1 cellular context compared by ENCODE assay signal in the genomic region with DNA sequence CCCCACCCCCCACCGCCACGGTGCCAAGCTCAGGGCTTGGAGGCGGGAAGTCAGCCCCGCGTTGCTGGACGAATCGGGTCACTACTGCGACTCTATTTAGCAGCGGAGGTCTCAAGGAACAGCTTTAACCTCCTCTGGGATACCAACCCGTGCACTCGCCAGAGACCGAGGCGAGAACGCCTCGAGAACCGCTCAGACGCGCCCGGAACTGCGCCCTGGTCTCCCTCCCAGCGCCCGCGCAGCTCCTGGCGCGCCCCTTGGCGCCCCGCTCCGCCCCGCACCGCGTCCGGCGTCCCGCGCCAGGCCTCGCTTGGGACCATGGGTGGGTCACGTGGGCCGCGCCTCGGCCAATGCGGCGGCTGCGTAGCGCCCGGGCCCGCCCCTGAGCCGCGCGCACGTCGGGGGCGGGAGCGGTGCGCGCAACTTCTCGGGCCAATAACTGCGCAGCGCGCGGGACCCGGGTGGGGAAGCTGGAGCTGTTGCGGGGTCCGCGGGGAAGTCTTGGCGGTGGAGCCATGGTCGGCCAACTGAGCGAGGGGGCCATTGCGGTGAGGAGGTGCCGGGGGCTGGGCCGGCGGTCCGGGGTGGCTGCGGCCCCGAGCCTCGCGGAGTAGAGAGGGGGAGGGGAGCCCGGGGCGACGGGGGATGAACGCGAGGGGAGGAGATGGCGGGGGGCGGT.
A peak's percentile ranks its signal among the peaks of the same experiment; 100 is the strongest.
TF ChIP-seq lines count a peak whose summit lies in the region.

Gene RPA1 (plus strand): TSS at position 427 of the 679 bp plus-strand sequence. CDS start 89 bp downstream, at position 516.
A gene with protein sequence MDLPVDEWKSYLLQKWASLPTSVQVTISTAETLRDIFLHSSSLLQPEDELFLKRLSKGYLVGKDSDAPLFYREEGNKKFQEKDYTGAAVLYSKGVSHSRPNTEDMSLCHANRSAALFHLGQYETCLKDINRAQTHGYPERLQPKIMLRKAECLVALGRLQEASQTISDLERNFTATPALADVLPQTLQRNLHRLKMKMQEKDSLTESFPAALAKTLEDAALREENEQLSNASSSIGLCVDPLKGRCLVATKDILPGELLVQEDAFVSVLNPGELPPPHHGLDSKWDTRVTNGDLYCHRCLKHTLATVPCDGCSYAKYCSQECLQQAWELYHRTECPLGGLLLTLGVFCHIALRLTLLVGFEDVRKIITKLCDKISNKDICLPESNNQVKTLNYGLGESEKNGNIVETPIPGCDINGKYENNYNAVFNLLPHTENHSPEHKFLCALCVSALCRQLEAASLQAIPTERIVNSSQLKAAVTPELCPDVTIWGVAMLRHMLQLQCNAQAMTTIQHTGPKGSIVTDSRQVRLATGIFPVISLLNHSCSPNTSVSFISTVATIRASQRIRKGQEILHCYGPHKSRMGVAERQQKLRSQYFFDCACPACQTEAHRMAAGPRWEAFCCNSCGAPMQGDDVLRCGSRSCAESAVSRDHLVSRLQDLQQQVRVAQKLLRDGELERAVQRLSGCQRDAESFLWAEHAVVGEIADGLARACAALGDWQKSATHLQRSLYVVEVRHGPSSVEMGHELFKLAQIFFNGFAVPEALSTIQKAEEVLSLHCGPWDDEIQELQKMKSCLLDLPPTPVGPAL (minus strand): TSS at position 324 of the 679 bp plus-strand sequence. CDS start 1,908 bp downstream, outside the sequence.

TF ChIP-seq in K562, 482 proteins besides CTCF, POLR2A, EP300 and RAD21 (continued from another document and continues in another):
- TF ChIP-seq ATF2 (CRISPR knock-in tag; IDR thresholded peaks at IDR 0.05), result no peak
- no peak for TF ChIP-seq PHB2 (IDR thresholded peaks at IDR 0.05; ENCODE audit: low read depth)
- peak; percentile 70; the same call in 1 of the 2 replicates for TF ChIP-seq TARDBP (IDR thresholded peaks at IDR 0.05)
- TF ChIP-seq ZBTB2 (IDR thresholded peaks at IDR 0.05), result no peak
- no peak for TF ChIP-seq ATF1 (CRISPR knock-in tag; IDR thresholded peaks at IDR 0.05)
- peak; percentile 46 for TF ChIP-seq ATF1 (tag; IDR thresholded peaks at IDR 0.05)
- TF ChIP-seq ZNF347 (CRISPR knock-in tag; IDR thresholded peaks at IDR 0.05; ENCODE audit: low read depth), result no peak
- TF ChIP-seq SIN3A (IDR thresholded peaks at IDR 0.05; ENCODE audit: borderline replicate concordance in 2 of 2, control insufficient read depth in 1 of 2, low read depth in 2 of 2, low read length in 2 of 2), result 0 out of 4 replicates have a peak, but pooled peaks of 1 of the 2 experiments have one; percentile 62
- TF ChIP-seq ZNF133 (CRISPR knock-in tag; IDR thresholded peaks at IDR 0.05), result no peak
- TF ChIP-seq, protein P1, sequence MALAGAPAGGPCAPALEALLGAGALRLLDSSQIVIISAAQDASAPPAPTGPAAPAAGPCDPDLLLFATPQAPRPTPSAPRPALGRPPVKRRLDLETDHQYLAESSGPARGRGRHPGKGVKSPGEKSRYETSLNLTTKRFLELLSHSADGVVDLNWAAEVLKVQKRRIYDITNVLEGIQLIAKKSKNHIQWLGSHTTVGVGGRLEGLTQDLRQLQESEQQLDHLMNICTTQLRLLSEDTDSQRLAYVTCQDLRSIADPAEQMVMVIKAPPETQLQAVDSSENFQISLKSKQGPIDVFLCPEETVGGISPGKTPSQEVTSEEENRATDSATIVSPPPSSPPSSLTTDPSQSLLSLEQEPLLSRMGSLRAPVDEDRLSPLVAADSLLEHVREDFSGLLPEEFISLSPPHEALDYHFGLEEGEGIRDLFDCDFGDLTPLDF (CRISPR knock-in tag; IDR thresholded peaks at IDR 0.05), result no peak
- TF ChIP-seq FOXP1 (CRISPR knock-in tag; IDR thresholded peaks at IDR 0.05), result 0 out of 2 replicates have a peak, but pooled peaks have one; percentile 46
- TF ChIP-seq NCOR1 (IDR thresholded peaks at IDR 0.05), result no peak
- no peak for TF ChIP-seq SAP30 (IDR thresholded peaks at IDR 0.05; ENCODE audit: borderline replicate concordance, insufficient read depth, low read depth, low read length, poor library complexity, severe bottlenecking)
- no peak for TF ChIP-seq HNRNPUL1 (IDR thresholded peaks at IDR 0.05; ENCODE audit: low read length)
- TF ChIP-seq SMAD3 (CRISPR knock-in tag; conservative IDR thresholded peaks at IDR 0.05), result no peak
- TF ChIP-seq MXD1 (CRISPR knock-in tag; IDR thresholded peaks at IDR 0.05; ENCODE audit: borderline replicate concordance, poor library complexity, severe bottlenecking), result no peak
- TF ChIP-seq CREB1 (IDR thresholded peaks at IDR 0.05), result peak; percentile 67; the same call in 1 of the 2 replicates
- TF ChIP-seq CREB1 (CRISPR knock-in tag; IDR thresholded peaks at IDR 0.05), result no peak; the same call in 1 of the 2 replicates
- TF ChIP-seq ZNF592 (IDR thresholded peaks at IDR 0.05), result no peak
- no peak for TF ChIP-seq NR4A1 (CRISPR knock-in tag; IDR thresholded peaks at IDR 0.05)
- TF ChIP-seq NR4A1 (tag; IDR thresholded peaks at IDR 0.05), result no peak
- no peak for TF ChIP-seq STAG1 (CRISPR knock-in tag; IDR thresholded peaks at IDR 0.05; ENCODE audit: borderline replicate concordance)
- TF ChIP-seq POLR3A (IDR thresholded peaks at IDR 0.05; ENCODE audit: borderline replicate concordance, extremely low read depth, insufficient read depth, insufficient read length), result no peak
- TF ChIP-seq MED1 (CRISPR knock-in tag; IDR thresholded peaks at IDR 0.05; ENCODE audit: borderline replicate concordance), result no peak
- TF ChIP-seq PHTF2 (CRISPR knock-in tag; IDR thresholded peaks at IDR 0.05), result no peak
- no peak for TF ChIP-seq THRA (IDR thresholded peaks at IDR 0.05)
- TF ChIP-seq, protein P2, sequence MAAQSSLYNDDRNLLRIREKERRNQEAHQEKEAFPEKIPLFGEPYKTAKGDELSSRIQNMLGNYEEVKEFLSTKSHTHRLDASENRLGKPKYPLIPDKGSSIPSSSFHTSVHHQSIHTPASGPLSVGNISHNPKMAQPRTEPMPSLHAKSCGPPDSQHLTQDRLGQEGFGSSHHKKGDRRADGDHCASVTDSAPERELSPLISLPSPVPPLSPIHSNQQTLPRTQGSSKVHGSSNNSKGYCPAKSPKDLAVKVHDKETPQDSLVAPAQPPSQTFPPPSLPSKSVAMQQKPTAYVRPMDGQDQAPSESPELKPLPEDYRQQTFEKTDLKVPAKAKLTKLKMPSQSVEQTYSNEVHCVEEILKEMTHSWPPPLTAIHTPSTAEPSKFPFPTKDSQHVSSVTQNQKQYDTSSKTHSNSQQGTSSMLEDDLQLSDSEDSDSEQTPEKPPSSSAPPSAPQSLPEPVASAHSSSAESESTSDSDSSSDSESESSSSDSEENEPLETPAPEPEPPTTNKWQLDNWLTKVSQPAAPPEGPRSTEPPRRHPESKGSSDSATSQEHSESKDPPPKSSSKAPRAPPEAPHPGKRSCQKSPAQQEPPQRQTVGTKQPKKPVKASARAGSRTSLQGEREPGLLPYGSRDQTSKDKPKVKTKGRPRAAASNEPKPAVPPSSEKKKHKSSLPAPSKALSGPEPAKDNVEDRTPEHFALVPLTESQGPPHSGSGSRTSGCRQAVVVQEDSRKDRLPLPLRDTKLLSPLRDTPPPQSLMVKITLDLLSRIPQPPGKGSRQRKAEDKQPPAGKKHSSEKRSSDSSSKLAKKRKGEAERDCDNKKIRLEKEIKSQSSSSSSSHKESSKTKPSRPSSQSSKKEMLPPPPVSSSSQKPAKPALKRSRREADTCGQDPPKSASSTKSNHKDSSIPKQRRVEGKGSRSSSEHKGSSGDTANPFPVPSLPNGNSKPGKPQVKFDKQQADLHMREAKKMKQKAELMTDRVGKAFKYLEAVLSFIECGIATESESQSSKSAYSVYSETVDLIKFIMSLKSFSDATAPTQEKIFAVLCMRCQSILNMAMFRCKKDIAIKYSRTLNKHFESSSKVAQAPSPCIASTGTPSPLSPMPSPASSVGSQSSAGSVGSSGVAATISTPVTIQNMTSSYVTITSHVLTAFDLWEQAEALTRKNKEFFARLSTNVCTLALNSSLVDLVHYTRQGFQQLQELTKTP (IDR thresholded peaks at IDR 0.05; ENCODE audit: low read depth in 1 of 2, partially characterized antibody in 2 of 2), result no peak
- TF ChIP-seq, protein P3, sequence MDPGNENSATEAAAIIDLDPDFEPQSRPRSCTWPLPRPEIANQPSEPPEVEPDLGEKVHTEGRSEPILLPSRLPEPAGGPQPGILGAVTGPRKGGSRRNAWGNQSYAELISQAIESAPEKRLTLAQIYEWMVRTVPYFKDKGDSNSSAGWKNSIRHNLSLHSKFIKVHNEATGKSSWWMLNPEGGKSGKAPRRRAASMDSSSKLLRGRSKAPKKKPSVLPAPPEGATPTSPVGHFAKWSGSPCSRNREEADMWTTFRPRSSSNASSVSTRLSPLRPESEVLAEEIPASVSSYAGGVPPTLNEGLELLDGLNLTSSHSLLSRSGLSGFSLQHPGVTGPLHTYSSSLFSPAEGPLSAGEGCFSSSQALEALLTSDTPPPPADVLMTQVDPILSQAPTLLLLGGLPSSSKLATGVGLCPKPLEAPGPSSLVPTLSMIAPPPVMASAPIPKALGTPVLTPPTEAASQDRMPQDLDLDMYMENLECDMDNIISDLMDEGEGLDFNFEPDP (CRISPR knock-in tag; IDR thresholded peaks at IDR 0.05), result no peak
- TF ChIP-seq, protein P4, sequence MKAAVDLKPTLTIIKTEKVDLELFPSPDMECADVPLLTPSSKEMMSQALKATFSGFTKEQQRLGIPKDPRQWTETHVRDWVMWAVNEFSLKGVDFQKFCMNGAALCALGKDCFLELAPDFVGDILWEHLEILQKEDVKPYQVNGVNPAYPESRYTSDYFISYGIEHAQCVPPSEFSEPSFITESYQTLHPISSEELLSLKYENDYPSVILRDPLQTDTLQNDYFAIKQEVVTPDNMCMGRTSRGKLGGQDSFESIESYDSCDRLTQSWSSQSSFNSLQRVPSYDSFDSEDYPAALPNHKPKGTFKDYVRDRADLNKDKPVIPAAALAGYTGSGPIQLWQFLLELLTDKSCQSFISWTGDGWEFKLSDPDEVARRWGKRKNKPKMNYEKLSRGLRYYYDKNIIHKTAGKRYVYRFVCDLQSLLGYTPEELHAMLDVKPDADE (conservative IDR thresholded peaks at IDR 0.05; ENCODE audit: control insufficient read depth, low read depth, low read length), result no peak
- TF ChIP-seq ZFPM2 (CRISPR knock-in tag; IDR thresholded peaks at IDR 0.05), result no peak
- TF ChIP-seq SIX5 (IDR thresholded peaks at IDR 0.05; ENCODE audit: borderline replicate concordance in 1 of 2, insufficient read depth in 1 of 2, low read depth in 1 of 2, low read length in 2 of 2), result no peak
- 0 out of 2 replicates have a peak, but pooled peaks have one; percentile 31 for TF ChIP-seq MTA3 (IDR thresholded peaks at IDR 0.05; ENCODE audit: borderline replicate concordance)
